10 cellular contexts compared by ENCODE assay signal in genomic region chr5:178207183-178207916, GRCh38. TPM values are rescaled to one million over a fixed set of nuclear protein-coding genes. Genes with fewer than 3 reads are reported as not detected.
DNase-seq lines count a peak whose midpoint lies in the region; ATAC-seq and TF ChIP-seq lines count a peak whose summit lies in the region.
"Had no signal": no experiment of that assay in that cellular context is flagged by ENCODE, and none has a peak within 500 bp of the region (broad histone marks: within the 10 kb centered on the region; RNA-seq: fewer than 3 reads in every experiment).

No MANE protein-coding gene starts in this region.

- no peak overlapping the region for H2BK5ac ChIP-seq in neuronal stem cell (ENCODE audit: low read length)

- H3K4ac ChIP-seq in neuronal stem cell (ENCODE audit: low read length): no peak overlapping the region

- H3K27me3 Mint-ChIP-seq in CD4-positive, CD25-positive, alpha-beta regulatory T cell: no peaks in the 10 kb centered on the region
- no peaks in the 10 kb centered on the region for H3K27me3 Mint-ChIP-seq in natural killer cell treated with Interleukin-12 subunit alpha and Interleukin-12 subunit beta and Interleukin-15 and Interleukin-18, amount 100 ng/mL, for 72 hours

- H3K27me3 ChIP-seq in CD4-positive, CD25-positive, alpha-beta regulatory T cell (ENCODE audit: control insufficient read depth, insufficient read depth, low read length): no peaks in the 10 kb centered on the region
- no peaks in the 10 kb centered on the region for H3K27me3 ChIP-seq in neuronal stem cell (ENCODE audit: control insufficient read depth in 3 of 3, insufficient read depth in 3 of 3, low read depth in 1 of 3, low read length in 3 of 3)

- H3K9ac ChIP-seq in neuronal stem cell (ENCODE audit: low read depth, low read length, poor library complexity): no peak overlapping the region

- TF ChIP-seq CTCF in choroid plexus epithelial cell (conservative IDR thresholded peaks at IDR 0.05; ENCODE audit: low read depth, low read length): no peak

- peaks cover 60% of the 10 kb centered on the region for H3K36me3 ChIP-seq in CD4-positive, CD25-positive, alpha-beta regulatory T cell (ENCODE audit: control insufficient read depth, insufficient read depth, low read length)
- H3K36me3 ChIP-seq in neuronal stem cell (replicated peaks in 1 of 2; ENCODE audit: control insufficient read depth in 2 of 2, insufficient read depth in 2 of 2, low read length in 2 of 2): peaks cover 65 to 71% of the 10 kb centered on the region in 2 donors

- H4K91ac ChIP-seq in neuronal stem cell (ENCODE audit: low read depth, low read length, poor library complexity): no peak overlapping the region

- no peak overlapping the region for H2BK12ac ChIP-seq in neuronal stem cell (ENCODE audit: low read length)

- no peak for ATAC-seq in CD4-positive, CD25-positive, alpha-beta regulatory T cell (ENCODE audit: low read depth in 2 of 2)
- ATAC-seq in natural killer cell treated with Interleukin-12 subunit alpha and Interleukin-12 subunit beta and Interleukin-15 and Interleukin-18, amount 100 ng/mL, for 72 hours: no peak
- no peak for ATAC-seq in GM19455 (IDR thresholded peaks at IDR 0.05; ENCODE audit: unreplicated experiment)
- ATAC-seq in HG02852 (IDR thresholded peaks at IDR 0.05; ENCODE audit: unreplicated experiment): no peak

- no peak overlapping the region for H2BK15ac ChIP-seq in neuronal stem cell (ENCODE audit: low read length)

- H2AK5ac ChIP-seq in neuronal stem cell (ENCODE audit: low read depth, low read length): no peak overlapping the region

- peak overlapping the region in 1 of 3 donors; percentile 92 for H3K27ac Mint-ChIP-seq in CD4-positive, CD25-positive, alpha-beta regulatory T cell
- H3K27ac Mint-ChIP-seq in natural killer cell treated with Interleukin-12 subunit alpha and Interleukin-12 subunit beta and Interleukin-15 and Interleukin-18, amount 100 ng/mL, for 72 hours: peak overlapping the region; percentile 75 to 90

- H3K4me2 ChIP-seq in neuronal stem cell (ENCODE audit: insufficient read depth, low read length, poor library complexity, severe bottlenecking): no peak overlapping the region

- peaks cover 5 to 51% (median 35%) of the 10 kb centered on the region in 4 donors for H3K4me1 Mint-ChIP-seq in CD4-positive, CD25-positive, alpha-beta regulatory T cell
- H3K4me1 Mint-ChIP-seq in natural killer cell treated with Interleukin-12 subunit alpha and Interleukin-12 subunit beta and Interleukin-15 and Interleukin-18, amount 100 ng/mL, for 72 hours (ENCODE audit: low read depth in 2 of 2): peaks cover 42 to 43% of the 10 kb centered on the region in 2 donors

- H3K14ac ChIP-seq in neuronal stem cell (ENCODE audit: low read length): no peak overlapping the region

- H3K23ac ChIP-seq in neuronal stem cell (ENCODE audit: low read depth, low read length, poor library complexity): no peak overlapping the region

- H2BK120ac ChIP-seq in neuronal stem cell (ENCODE audit: low read depth, low read length): no peak overlapping the region

- H3K27ac ChIP-seq in CD4-positive, CD25-positive, alpha-beta regulatory T cell (ENCODE audit: insufficient read depth, low read length, poor library complexity, severe bottlenecking): peak overlapping the region; percentile 6
- H3K27ac ChIP-seq in neuronal stem cell (replicated peaks; ENCODE audit: low read length): no peak overlapping the region

- DNase-seq in CD4-positive, CD25-positive, alpha-beta regulatory T cell: no peak
- DNase-seq in NCI-H2196 treated with DMSO at 0.1 percent for 48 hours (lab: John Stamatoyannopoulos, UW; ENCODE audit: unreplicated experiment): peak; percentile 85
- peak; percentile 86 for DNase-seq in choroid plexus epithelial cell (ENCODE audit: low read depth)
- no peak for DNase-seq in natural killer cell treated with Interleukin-12 subunit alpha and Interleukin-12 subunit beta and Interleukin-15 and Interleukin-18, amount 100 ng/mL, for 72 hours (ENCODE audit: low spot score)
- no peak for DNase-seq in neuronal stem cell (ENCODE audit: low spot score)
- no peak for DNase-seq in stimulated activated naive CD4-positive, alpha-beta T cell (lab: John Stamatoyannopoulos, UW)

- peak overlapping the region; percentile 93 for H3K4me3 ChIP-seq in CD4-positive, CD25-positive, alpha-beta regulatory T cell (ENCODE audit: low read depth, low read length)
- H3K4me3 ChIP-seq in choroid plexus epithelial cell (ENCODE audit: low read depth, low read length) (no peak overlapping the region), neuronal stem cell (ENCODE audit: low read length in 2 of 2) (peak overlapping the region in 1 of 2 donors; percentile 85)

- peaks cover 8% of the 10 kb centered on the region for H3K79me1 ChIP-seq in neuronal stem cell (ENCODE audit: low read depth, low read length)

- H3K9me3 Mint-ChIP-seq in CD4-positive, CD25-positive, alpha-beta regulatory T cell: peaks cover 0 to 2% (median 0%) of the 10 kb centered on the region in 7 donors
- no peaks in the 10 kb centered on the region for H3K9me3 Mint-ChIP-seq in natural killer cell treated with Interleukin-12 subunit alpha and Interleukin-12 subunit beta and Interleukin-15 and Interleukin-18, amount 100 ng/mL, for 72 hours

- H3K18ac ChIP-seq in neuronal stem cell (ENCODE audit: low read length): no peak overlapping the region

- H3K4me1 ChIP-seq in CD4-positive, CD25-positive, alpha-beta regulatory T cell (ENCODE audit: control insufficient read depth, insufficient read depth, low read length, poor library complexity, severe bottlenecking): peaks cover 34% of the 10 kb centered on the region
- peaks cover 9 to 11% of the 10 kb centered on the region in 2 donors for H3K4me1 ChIP-seq in neuronal stem cell (ENCODE audit: control insufficient read depth in 2 of 2, insufficient read depth in 1 of 2, low read depth in 1 of 2, low read length in 2 of 2)

- H3K4me3 Mint-ChIP-seq in CD4-positive, CD25-positive, alpha-beta regulatory T cell: peak overlapping the region; percentile 23 to 90 (median 60)
- peak overlapping the region; percentile 90 for H3K4me3 Mint-ChIP-seq in natural killer cell treated with Interleukin-12 subunit alpha and Interleukin-12 subunit beta and Interleukin-15 and Interleukin-18, amount 100 ng/mL, for 72 hours

- H2AFZ ChIP-seq in neuronal stem cell (ENCODE audit: low read length): no peak overlapping the region

- H3K36me3 Mint-ChIP-seq in CD4-positive, CD25-positive, alpha-beta regulatory T cell: peaks cover 39% of the 10 kb centered on the region
- H3K36me3 Mint-ChIP-seq in natural killer cell treated with Interleukin-12 subunit alpha and Interleukin-12 subunit beta and Interleukin-15 and Interleukin-18, amount 100 ng/mL, for 72 hours: peaks cover 33% of the 10 kb centered on the region

- no CpG with 5 or more reads among the region's 5 CpGs for WGBS in neuronal stem cell (ENCODE audit: extremely low coverage in 2 of 2, insufficient read length in 2 of 2, insufficient replicate concordance in 1 of 2), 2 donors

- no peaks in the 10 kb centered on the region for H3K9me3 ChIP-seq in CD4-positive, CD25-positive, alpha-beta regulatory T cell (ENCODE audit: control insufficient read depth in 2 of 2, low read length in 2 of 2)
- no peaks in the 10 kb centered on the region for H3K9me3 ChIP-seq in neuronal stem cell (replicated peaks in 1 of 2; ENCODE audit: control insufficient read depth in 2 of 2, insufficient read depth in 1 of 2, low read depth in 1 of 2, low read length in 2 of 2)

- no peak overlapping the region for H4K8ac ChIP-seq in neuronal stem cell (ENCODE audit: low read depth, low read length)

RNA-seq across cellular contexts. Expression of gene HNRNPAB, which starts 3.0 kb away (rescaled TPM):
- 79.5 TPM for total RNA-seq in CD4-positive, CD25-positive, alpha-beta regulatory T cell
- polyA plus RNA-seq in CD4-positive, CD25-positive, alpha-beta regulatory T cell: 10 to 100 TPM; 63.1 to 77.1 (median 64.5) TPM
- 100 to 1,000 TPM; 314 to 481 TPM for total RNA-seq in natural killer cell treated with Interleukin-12 subunit alpha and Interleukin-12 subunit beta and Interleukin-15 and Interleukin-18, amount 100 ng/mL, for 72 hours
- 252 TPM for polyA plus RNA-seq in neuronal stem cell (2013, experiment 1 of 2)
- 248 TPM for polyA plus RNA-seq in neuronal stem cell (2013, experiment 2 of 2)

RNA-seq across cellular contexts. Expression of gene GMCL2, which starts 20.2 kb away (rescaled TPM):
- total RNA-seq in CD4-positive, CD25-positive, alpha-beta regulatory T cell: not detected
- polyA plus RNA-seq in CD4-positive, CD25-positive, alpha-beta regulatory T cell: under 1 TPM in 1 of 4 donors, not detected in 3; 0.11 TPM
- not detected for total RNA-seq in natural killer cell treated with Interleukin-12 subunit alpha and Interleukin-12 subunit beta and Interleukin-15 and Interleukin-18, amount 100 ng/mL, for 72 hours
- not detected for polyA plus RNA-seq in neuronal stem cell (2013, experiment 1 of 2)
- not detected for polyA plus RNA-seq in neuronal stem cell (2013, experiment 2 of 2)
- total RNA-seq: kidney epithelial cell; T-helper 1 cell treated with Interleukin-12 subunit alpha and Interleukin-12 subunit beta and Interleukin-4 antibody, amounts not matched to agents 30 ng/mL and 1 ng/mL, for 36 hours had no signal

RNA-seq across cellular contexts. Expression of gene PHYKPL, which starts 25.3 kb away (rescaled TPM):
- total RNA-seq in CD4-positive, CD25-positive, alpha-beta regulatory T cell: 165 TPM
- polyA plus RNA-seq in CD4-positive, CD25-positive, alpha-beta regulatory T cell: 10 to 100 TPM; 41.5 to 45.5 (median 42.5) TPM
- 100 to 1,000 TPM; 133 to 191 TPM for total RNA-seq in natural killer cell treated with Interleukin-12 subunit alpha and Interleukin-12 subunit beta and Interleukin-15 and Interleukin-18, amount 100 ng/mL, for 72 hours
- polyA plus RNA-seq in neuronal stem cell (2013, experiment 1 of 2): 13.6 TPM
- 13.2 TPM for polyA plus RNA-seq in neuronal stem cell (2013, experiment 2 of 2)

RNA-seq across cellular contexts. Expression of gene NHP2, which starts 53.7 kb away (rescaled TPM):
- total RNA-seq in CD4-positive, CD25-positive, alpha-beta regulatory T cell: 43.7 TPM
- polyA plus RNA-seq in CD4-positive, CD25-positive, alpha-beta regulatory T cell: 100 to 1,000 TPM; 166 to 198 (median 170) TPM
- 100 to 1,000 TPM; 139 to 196 TPM for total RNA-seq in natural killer cell treated with Interleukin-12 subunit alpha and Interleukin-12 subunit beta and Interleukin-15 and Interleukin-18, amount 100 ng/mL, for 72 hours
- polyA plus RNA-seq in neuronal stem cell (2013, experiment 1 of 2): 177 TPM
- polyA plus RNA-seq in neuronal stem cell (2013, experiment 2 of 2): 166 TPM

Comparison
In these comparisons a context has a peak if more than half of its experiments do, and no peak if none do; other contexts are left out.
1. DNase-seq: peak in NCI-H2196 treated with DMSO at 0.1 percent for 48 hours (single experiment) and choroid plexus epithelial cell (single experiment); none in CD4-positive, CD25-positive, alpha-beta regulatory T cell (0 of 3), natural killer cell treated with Interleukin-12 subunit alpha and Interleukin-12 subunit beta and Interleukin-15 and Interleukin-18, amount 100 ng/mL, for 72 hours (single experiment), neuronal stem cell (single experiment) and stimulated activated naive CD4-positive, alpha-beta T cell (0 of 6).